ENCODE assay signal across 22 cellular contexts in genomic region chr7:89757910-89758309, GRCh38.
A peak's percentile ranks its signal among the peaks of the same experiment; 100 is the strongest.
DNase-seq lines count a peak whose midpoint lies in the region; ATAC-seq, FAIRE-seq and TF ChIP-seq lines count a peak whose summit lies in the region.
"Had no signal": no experiment of that assay in that cellular context is flagged by ENCODE, and none has a peak within 500 bp of the region (broad histone marks: within the 10 kb centered on the region; RNA-seq: fewer than 3 reads in every experiment).

No MANE protein-coding gene starts in this region.

- ATAC-seq in GM21515 (IDR thresholded peaks at IDR 0.05; ENCODE audit: unreplicated experiment) (no peak), HG03196 (IDR thresholded peaks at IDR 0.05; ENCODE audit: unreplicated experiment) (no peak)

- DNase-seq in GM23248: peak; percentile 21
- DNase-seq in bronchial epithelial cell (ENCODE audit: low read depth): peak; percentile 57
- peak; percentile 15 for DNase-seq in kidney tubule cell (ENCODE audit: low spot score)
- no peak for DNase-seq in urothelium cell line (ENCODE audit: low spot score)
- DNase-seq in OCI-LY7 (ENCODE audit: low spot score): no peak
- DNase-seq: CD4-positive, alpha-beta memory T cell; DMS153; GOT3; HCEC 1CT; MV-4-11; NCI-H1105 treated with DMSO at 0.1 percent for 48 hours; NCI-H2029 treated with DMSO at 0.1 percent for 48 hours; NCI-H226; NCI-H510A treated with DMSO at 0.1 percent for 48 hours; NCI-H748 treated with DMSO at 0.1 percent for 48 hours; NK-92 treated with Interleukin-12 subunit alpha and Interleukin-12 subunit beta, amount 100 ng/mL, for 24 hours; Peyer's patch had no signal

- no peaks in the 10 kb centered on the region for H3K9me2 ChIP-seq in GM23248 (ENCODE audit: insufficient read depth)
- H3K9me2 ChIP-seq in OCI-LY7 (ENCODE audit: insufficient read depth, low read length): no peaks in the 10 kb centered on the region

- H3K36me3 ChIP-seq in GM23248 (ENCODE audit: low read depth): no peaks in the 10 kb centered on the region
- H3K36me3 ChIP-seq in bronchial epithelial cell (ENCODE audit: control insufficient read depth, insufficient read depth, low read length): no peaks in the 10 kb centered on the region
- no peaks in the 10 kb centered on the region for H3K36me3 ChIP-seq in OCI-LY7 (ENCODE audit: insufficient read depth, low read length)
- H3K36me3 ChIP-seq: BLaER1, Peyer's patch had no signal

- in situ Hi-C loops in GM23248 (cut with MboI): no loop called here

- H3K27ac ChIP-seq in GM23248 (no peak overlapping the region), OCI-LY7 (ENCODE audit: low read depth, low read length, poor library complexity, severe bottlenecking) (no peak overlapping the region)
- H3K27ac ChIP-seq: BLaER1, Peyer's patch had no signal

- H3K79me2 ChIP-seq in GM23248 (ENCODE audit: insufficient read depth): no peaks in the 10 kb centered on the region
- no peaks in the 10 kb centered on the region for H3K79me2 ChIP-seq in OCI-LY7 (ENCODE audit: insufficient read depth, low read depth, low read length)

- TF ChIP-seq CTCF in bronchial epithelial cell (IDR thresholded peaks at IDR 0.05; ENCODE audit: insufficient read depth, low read length, severe bottlenecking) (no peak), OCI-LY7 (conservative IDR thresholded peaks at IDR 0.05; ENCODE audit: low read length) (no peak)

- no peaks in the 10 kb centered on the region for H3K9me3 ChIP-seq in GM23248 (ENCODE audit: low read depth)
- H3K9me3 ChIP-seq in OCI-LY7 (ENCODE audit: low read length): no peaks in the 10 kb centered on the region
- H3K9me3 ChIP-seq: BLaER1, Peyer's patch had no signal

- FAIRE-seq in bronchial epithelial cell (lab: Jason Lieb, UNC): no peak
- peak; percentile 44 for FAIRE-seq in urothelium cell line (lab: Jason Lieb, UNC)
- FAIRE-seq: A204.1, GM12891 had no signal

- no peaks in the 10 kb centered on the region for H3K4me1 ChIP-seq in GM23248 (ENCODE audit: insufficient read depth)
- no peaks in the 10 kb centered on the region for H3K4me1 ChIP-seq in OCI-LY7 (ENCODE audit: insufficient read depth, low read length, poor library complexity, severe bottlenecking)
- H3K4me1 ChIP-seq: BLaER1, Peyer's patch had no signal

- H3K4me2 ChIP-seq in GM23248 (ENCODE audit: unreplicated experiment): no peak overlapping the region
- no peak overlapping the region for H3K4me2 ChIP-seq in OCI-LY7 (ENCODE audit: low read length)
- H3K4me2 ChIP-seq: BLaER1 had no signal

- BruUV-seq in OCI-LY7 (replicated peaks; lab: Mats Ljungman, UMichigan): no TSS peak

- H2AFZ ChIP-seq in GM23248 (no peak overlapping the region), OCI-LY7 (ENCODE audit: low read length) (no peak overlapping the region)

- CTCF ChIA-PET in OCI-LY7 (lab: Charles Lee; ENCODE audit: unreplicated experiment): no interaction called here

- H3K9ac ChIP-seq in GM23248: no peak overlapping the region
- H3K9ac ChIP-seq: BLaER1 had no signal

- H4K20me1 ChIP-seq in GM23248 (ENCODE audit: insufficient read depth) (no peaks in the 10 kb centered on the region), OCI-LY7 (ENCODE audit: insufficient read depth, low read length) (no peaks in the 10 kb centered on the region)
- H4K20me1 ChIP-seq: BLaER1 had no signal

- no peaks in the 10 kb centered on the region for H3F3A ChIP-seq in GM23248 (ENCODE audit: insufficient read depth)

- POLR2A ChIA-PET in OCI-LY7 (lab: Charles Lee): no interaction called here

- intact Hi-C loops in OCI-LY7 (cut with micrococcal nuclease; ENCODE audit: unreplicated experiment): no loop called here

- no peak overlapping the region for H3K4me3 ChIP-seq in GM23248
- H3K4me3 ChIP-seq in bronchial epithelial cell (ENCODE audit: low read depth, low read length): no peak overlapping the region
- no peak overlapping the region for H3K4me3 ChIP-seq in OCI-LY7 (ENCODE audit: low read depth, low read length, poor library complexity, severe bottlenecking)
- H3K4me3 ChIP-seq: BLaER1, Peyer's patch had no signal

- no peaks in the 10 kb centered on the region for H3K27me3 ChIP-seq in GM23248 (replicated peaks; ENCODE audit: insufficient read depth)
- no peaks in the 10 kb centered on the region for H3K27me3 ChIP-seq in bronchial epithelial cell (ENCODE audit: control insufficient read depth, insufficient read depth, low read length)
- H3K27me3 ChIP-seq: BLaER1, Peyer's patch had no signal

Comparison
In these comparisons a context has a peak if more than half of its experiments do, and no peak if none do; other contexts are left out.
1. DNase-seq: peak in GM23248 (single experiment), bronchial epithelial cell (single experiment) and kidney tubule cell (single experiment); none in urothelium cell line (single experiment) and OCI-LY7 (single experiment).